Comparison of ENCODE assay signal across 9 cellular contexts in genomic region chr18:44700652-44701051, GRCh38. TPM values are rescaled to one million over a fixed set of nuclear protein-coding genes. Genes with fewer than 3 reads are reported as not detected.
A peak's percentile ranks its signal among the peaks of the same experiment; 100 is the strongest.
DNase-seq lines count a peak whose midpoint lies in the region; ATAC-seq, FAIRE-seq and TF ChIP-seq lines count a peak whose summit lies in the region.
"Had no signal": no experiment of that assay in that cellular context is flagged by ENCODE, and none has a peak within 500 bp of the region (broad histone marks: within the 10 kb centered on the region; RNA-seq: fewer than 3 reads in every experiment).

No MANE protein-coding gene starts in this region.

- peak; percentile 65 for ATAC-seq in HG03378 (IDR thresholded peaks at IDR 0.05; ENCODE audit: unreplicated experiment)
- ATAC-seq in natural killer cell treated with Interleukin-12 subunit alpha and Interleukin-12 subunit beta and Interleukin-15 and Interleukin-18, amount 100 ng/mL, for 72 hours = peak; percentile 94 to 98

- peaks cover 3% of the 10 kb centered on the region for H3K27me3 Mint-ChIP-seq in endothelial cell (ENCODE audit: unreplicated experiment)
- H3K27me3 Mint-ChIP-seq in natural killer cell treated with Interleukin-12 subunit alpha and Interleukin-12 subunit beta and Interleukin-15 and Interleukin-18, amount 100 ng/mL, for 72 hours = no peaks in the 10 kb centered on the region

- H3K9me3 Mint-ChIP-seq in endothelial cell (ENCODE audit: unreplicated experiment) = no peaks in the 10 kb centered on the region
- H3K9me3 Mint-ChIP-seq in natural killer cell treated with Interleukin-12 subunit alpha and Interleukin-12 subunit beta and Interleukin-15 and Interleukin-18, amount 100 ng/mL, for 72 hours = no peaks in the 10 kb centered on the region
- H3K9me3 Mint-ChIP-seq: T-helper 2 cell treated with Interferon-gamma antibody and Interleukin-4, amounts not matched to agents 5 μg/mL and 100 μg/mL, for 36 hours had no signal

- FAIRE-seq in GM12892 (lab: Jason Lieb, UNC) = peak; percentile 65

- H3K4me1 Mint-ChIP-seq in endothelial cell (ENCODE audit: unreplicated experiment) = peaks cover 56% of the 10 kb centered on the region
- peaks cover 47 to 53% of the 10 kb centered on the region in 2 donors for H3K4me1 Mint-ChIP-seq in natural killer cell treated with Interleukin-12 subunit alpha and Interleukin-12 subunit beta and Interleukin-15 and Interleukin-18, amount 100 ng/mL, for 72 hours (ENCODE audit: low read depth in 2 of 2)

- no peak for TF ChIP-seq POLR2A in GM12892 (IDR thresholded peaks at IDR 0.05; ENCODE audit: low read depth, low read length)

- peak overlapping the region; percentile 89 for H3K27ac Mint-ChIP-seq in endothelial cell (ENCODE audit: unreplicated experiment)
- peak overlapping the region; percentile 84 to 97 for H3K27ac Mint-ChIP-seq in natural killer cell treated with Interleukin-12 subunit alpha and Interleukin-12 subunit beta and Interleukin-15 and Interleukin-18, amount 100 ng/mL, for 72 hours
- H3K27ac Mint-ChIP-seq: T-helper 2 cell treated with Interferon-gamma antibody and Interleukin-4, amounts not matched to agents 5 μg/mL and 100 μg/mL, for 36 hours had no signal

- peaks cover 38% of the 10 kb centered on the region for H3K36me3 Mint-ChIP-seq in endothelial cell (ENCODE audit: low read depth, unreplicated experiment)
- peaks cover 16% of the 10 kb centered on the region for H3K36me3 Mint-ChIP-seq in natural killer cell treated with Interleukin-12 subunit alpha and Interleukin-12 subunit beta and Interleukin-15 and Interleukin-18, amount 100 ng/mL, for 72 hours

- TF ChIP-seq CTCF in endothelial cell (IDR thresholded peaks at IDR 0.05; ENCODE audit: unreplicated experiment) = no peak

- peak overlapping the region; percentile 86 for H3K4me3 Mint-ChIP-seq in endothelial cell (ENCODE audit: unreplicated experiment)
- peak overlapping the region; percentile 63 for H3K4me3 Mint-ChIP-seq in natural killer cell treated with Interleukin-12 subunit alpha and Interleukin-12 subunit beta and Interleukin-15 and Interleukin-18, amount 100 ng/mL, for 72 hours
- H3K4me3 Mint-ChIP-seq: T-helper 2 cell treated with Interferon-gamma antibody and Interleukin-4, amounts not matched to agents 5 μg/mL and 100 μg/mL, for 36 hours had no signal

- peak; percentile 34 for DNase-seq in GM12892 (ENCODE audit: insufficient read length)
- no peak for DNase-seq in endothelial cell (ENCODE audit: low spot score)
- DNase-seq in natural killer cell treated with Interleukin-12 subunit alpha and Interleukin-12 subunit beta and Interleukin-15 and Interleukin-18, amount 100 ng/mL, for 72 hours (ENCODE audit: low spot score) = peak; percentile 74
- no peak for DNase-seq in HPDE6-E6E7 (ENCODE audit: extremely low spot score)
- no peak for DNase-seq in NCI-H2171 (lab: John Stamatoyannopoulos, UW)
- no peak for DNase-seq in NCI-H510A (lab: John Stamatoyannopoulos, UW)
- DNase-seq in stimulated activated CD4-positive, alpha-beta T cell treated with anti-CD3 and anti-CD28 coated beads, Interleukin-12 subunit alpha, Interleukin-12 subunit beta, amount 100 ng/mL, for 4 hours = no peak

RNA-seq across cellular contexts. Expression of gene SETBP1, which starts 20.0 kb away (rescaled TPM):
- polyA plus RNA-seq in GM12892 (2012; ENCODE audit: missing spikeins) = 4.8 TPM
- 131 TPM for total RNA-seq in endothelial cell (ENCODE audit: unreplicated experiment)
- total RNA-seq in natural killer cell treated with Interleukin-12 subunit alpha and Interleukin-12 subunit beta and Interleukin-15 and Interleukin-18, amount 100 ng/mL, for 72 hours = 10 to 100 TPM; 77.9 to 79.6 TPM

Comparison
In these comparisons a context has a peak if more than half of its experiments do, and no peak if none do; other contexts are left out.
1. DNase-seq: peak in GM12892 (single experiment) and natural killer cell treated with Interleukin-12 subunit alpha and Interleukin-12 subunit beta and Interleukin-15 and Interleukin-18, amount 100 ng/mL, for 72 hours (single experiment); none in endothelial cell (single experiment), HPDE6-E6E7 (single experiment), NCI-H2171 (single experiment), NCI-H510A (single experiment) and stimulated activated CD4-positive, alpha-beta T cell treated with anti-CD3 and anti-CD28 coated beads, Interleukin-12 subunit alpha, Interleukin-12 subunit beta, amount 100 ng/mL, for 4 hours (single experiment).